8 cellular contexts compared by ENCODE assay signal in genomic region chr12:57840701-57841100, GRCh38. TPM values are rescaled to one million over a fixed set of nuclear protein-coding genes. Genes with fewer than 3 reads are reported as not detected.
DNase-seq lines count a peak whose midpoint lies in the region; ATAC-seq, FAIRE-seq and TF ChIP-seq lines count a peak whose summit lies in the region.

No MANE protein-coding gene starts in this region.

- WGBS in HepG2 (ENCODE audit: low lambda C conversion rate) = 40% methylated on average over 3 of the region's 3 CpGs
- 28% methylated on average over 3 of the region's 3 CpGs for WGBS in right lobe of liver (ENCODE audit: insufficient coverage, low coverage, low lambda C conversion rate, missing lambda C conversion rate)
- WGBS in hepatocyte (ENCODE audit: low lambda C conversion rate, missing lambda C conversion rate) = 71% methylated on average over 3 of the region's 3 CpGs

- H3K27me3 ChIP-seq in HepG2 (ENCODE audit: control insufficient read depth in 1 of 2, insufficient read depth in 2 of 2, low read length in 2 of 2) (no peaks in the 10 kb centered on the region; a peak in 1 of 5 replicates), right lobe of liver (no peaks in the 10 kb centered on the region), hepatocyte (no peaks in the 10 kb centered on the region), uterus (no peaks in the 10 kb centered on the region)

- H3K9me3 ChIP-seq in HepG2 (ENCODE audit: low read length) (no peaks in the 10 kb centered on the region), right lobe of liver (no peaks in the 10 kb centered on the region), hepatocyte (ENCODE audit: low read depth) (no peaks in the 10 kb centered on the region), uterus (no peaks in the 10 kb centered on the region)

- peaks cover 95% of the 10 kb centered on the region for H3K79me2 ChIP-seq in HepG2 (ENCODE audit: insufficient read depth, low read length)
- peaks cover 100% of the 10 kb centered on the region for H3K79me2 ChIP-seq in hepatocyte

- intact Hi-C loops in HepG2 (cut with micrococcal nuclease; ENCODE audit: unreplicated experiment) (loop anchor here (5.0 kb wide), 1 partner anchor 68 kb away; the partner anchor contains the start of genes EEF1AKMT3 and METTL1), right lobe of liver (cut with DNase I) (no loop called here), uterus (cut with DNase I; ENCODE audit: low total_unique reads) (loop anchor here (5.0 kb wide), 1 partner anchor 57 kb away; no protein-coding TSS in a partner anchor), head of caudate nucleus (cut with DNase I) (no loop called here)

- ATAC-seq in HepG2 (peak; percentile 22), right lobe of liver (no peak), HG03378 (IDR thresholded peaks at IDR 0.05; ENCODE audit: unreplicated experiment) (no peak)

- FAIRE-seq in HepG2 (lab: Jason Lieb, UNC) = peak; percentile 68

- H4K20me1 ChIP-seq in HepG2 (ENCODE audit: insufficient read depth, low read length) = peaks cover 97% of the 10 kb centered on the region
- peaks cover 99% of the 10 kb centered on the region for H4K20me1 ChIP-seq in hepatocyte (ENCODE audit: insufficient read depth, poor library complexity, severe bottlenecking)

- peaks cover 90% of the 10 kb centered on the region for H3K4me1 ChIP-seq in HepG2 (ENCODE audit: insufficient read depth, low read length)
- H3K4me1 ChIP-seq in right lobe of liver = peaks cover 2 to 87% (median 55%) of the 10 kb centered on the region in 4 donors
- H3K4me1 ChIP-seq in hepatocyte (ENCODE audit: insufficient read depth) = peaks cover 85% of the 10 kb centered on the region
- H3K4me1 ChIP-seq in uterus = peaks cover 17 to 52% of the 10 kb centered on the region in 2 donors

- CTCF ChIA-PET in HepG2 (lab: Yijun Ruan, JAX; ENCODE audit: low intra/inter-chr PET ratio, low total read pairs) = interaction anchor here (1.1 kb wide), 1 partner anchor 65 kb away, joined by 4 read pairs; no protein-coding TSS in a partner anchor

- 0 out of 6 replicates have a peak overlapping the region, but pooled peaks of 1 of the 3 experiments have one; percentile 0 for H3K4me3 ChIP-seq in HepG2 (replicated peaks in 1 of 3; ENCODE audit: insufficient read depth in 1 of 3, low read depth in 2 of 3, low read length in 3 of 3)
- H3K4me3 ChIP-seq in right lobe of liver = no peak overlapping the region
- no peak overlapping the region for H3K4me3 ChIP-seq in hepatocyte
- H3K4me3 ChIP-seq in uterus = peak overlapping the region in 1 of 2 donors; percentile 98

- no peak for TF ChIP-seq RAD21 in HepG2 (CRISPR knock-in tag; IDR thresholded peaks at IDR 0.05)

- in situ Hi-C loops in HepG2 (cut with HindIII; ENCODE audit: extremely low pct_ligation_motif_present, low pct_unique_long_range_greater_than_20kb) = loop anchor here (5.0 kb wide), 1 partner anchor 57 kb away; no protein-coding TSS in a partner anchor

- H3K9me2 ChIP-seq in hepatocyte (replicated peaks; ENCODE audit: insufficient read depth) = no peaks in the 10 kb centered on the region

- POLR2A ChIA-PET in HepG2 (lab: Yijun Ruan, JAX) = no interaction called here

- no TSS peak for BruUV-seq in HepG2 (replicated peaks; lab: Mats Ljungman, UMichigan)

- H2AFZ ChIP-seq in HepG2 (ENCODE audit: low read length) = no peak overlapping the region
- H2AFZ ChIP-seq in hepatocyte = no peak overlapping the region

- peak; percentile 73 for DNase-seq in HepG2 (ENCODE audit: low spot score)
- no peak for DNase-seq in right lobe of liver
- peak; percentile 59 for DNase-seq in hepatocyte (ENCODE audit: low spot score)
- no peak for DNase-seq in uterus
- DNase-seq in head of caudate nucleus = no peak
- DNase-seq in HCEC 1CT = no peak

- H3K9ac ChIP-seq in HepG2 (ENCODE audit: insufficient read depth, low read depth, low read length) = no peak overlapping the region

- TF ChIP-seq EP300 in HepG2 (IDR thresholded peaks at IDR 0.05; ENCODE audit: low read depth in 2 of 2, low read length in 2 of 2) = no peak
- no peak for TF ChIP-seq EP300 in HepG2 (CRISPR knock-in tag; IDR thresholded peaks at IDR 0.05; ENCODE audit: borderline replicate concordance)

- TF ChIP-seq CTCF in HepG2 (CRISPR knock-in tag; IDR thresholded peaks at IDR 0.05) (no peak), right lobe of liver (IDR thresholded peaks at IDR 0.05) (no peak), VCaP (conservative IDR thresholded peaks at IDR 0.05) (no peak), hepatocyte (IDR thresholded peaks at IDR 0.05; ENCODE audit: poor library complexity) (no peak), uterus (IDR thresholded peaks at IDR 0.05) (no peak)

- H3K36me3 ChIP-seq in HepG2 (replicated peaks in 1 of 2; ENCODE audit: control insufficient read depth in 1 of 2, insufficient read depth in 2 of 2, low read length in 2 of 2) (peaks cover 4 to 6% of the 10 kb centered on the region in 2 experiments; a peak in 3 of 5 replicates), right lobe of liver (no peaks in the 10 kb centered on the region), hepatocyte (replicated peaks; ENCODE audit: insufficient read depth, low read depth) (no peaks in the 10 kb centered on the region), uterus (no peaks in the 10 kb centered on the region)

- H3K4me2 ChIP-seq in HepG2 (ENCODE audit: low read depth, low read length) (peak overlapping the region; percentile 88), hepatocyte (peak overlapping the region; percentile 91)

- H3K27ac ChIP-seq in HepG2 (ENCODE audit: extremely low read length, insufficient read depth, low read length) (no peak overlapping the region), right lobe of liver (no peak overlapping the region), VCaP (peak overlapping the region; percentile 31; the same call in 1 of the 2 replicates), hepatocyte (peak overlapping the region; percentile 14), uterus (peak overlapping the region; percentile 10 to 96)

- TF ChIP-seq POLR2A in HepG2 (IDR thresholded peaks at IDR 0.05; ENCODE audit: insufficient read depth in 1 of 2, low read depth in 2 of 2, low read length in 2 of 2) (no peak), right lobe of liver (IDR thresholded peaks at IDR 0.05) (no peak), uterus (IDR thresholded peaks at IDR 0.05) (no peak)

RNA-seq across cellular contexts. Expression of gene CTDSP2, which starts 5.8 kb away (rescaled TPM):
- total RNA-seq in HepG2 (2016; rRNA removed; fragmentation: Illumina TruSeq; extraction: Trizol) (38.1 and 42.4 TPM in 2 replicates), right lobe of liver (10 to 100 TPM; 39.3 to 84.2 (median 64.7) TPM), hepatocyte (96.8 and 107 TPM in 2 replicates), uterus (100 to 1,000 TPM in 2 of 4 donors, 10 to 100 TPM in 2; 66.2 to 212 (median 90.9) TPM)
- total RNA-seq in HepG2 (2016; cell fraction: cytosol; rRNA removed; fragmentation: Illumina TruSeq; extraction: Trizol; ENCODE audit: low read depth) = 20.5 and 21.6 TPM in 2 replicates
- total RNA-seq in HepG2 (2016; cell fraction: insoluble cytoplasmic fraction; rRNA removed; fragmentation: Illumina TruSeq; extraction: Trizol) = 37.7 and 41.1 TPM in 2 replicates
- total RNA-seq in HepG2 (2016; cell fraction: membrane; rRNA removed; fragmentation: Illumina TruSeq; extraction: Trizol) = 60.6 and 65.1 TPM in 2 replicates
- total RNA-seq in HepG2 (2016; cell fraction: nucleus; rRNA removed; fragmentation: Illumina TruSeq; extraction: Trizol) = 35.7 and 38.6 TPM in 2 replicates
- polyA plus RNA-seq in HepG2 (2011; rRNA removed) (82.5 and 91.3 TPM in 2 replicates), hepatocyte (59.3 and 75.9 TPM in 2 replicates)
- 94.6 and 96.0 TPM in 2 replicates for polyA plus RNA-seq in HepG2 (2011; cell fraction: cytosol; rRNA removed)
- polyA plus RNA-seq in HepG2 (2011; cell fraction: nucleus; rRNA removed) = 121 and 124 TPM in 2 replicates
- polyA plus RNA-seq in HepG2 (2012) = 68.6 and 96.3 TPM in 2 replicates
- 59.2 and 67.3 TPM in 2 replicates for polyA plus RNA-seq in HepG2 (2016; cell fraction: cytosol; fragmentation: Illumina TruSeq; extraction: Trizol; ENCODE audit: low read depth)
- polyA plus RNA-seq in HepG2 (2016; cell fraction: insoluble cytoplasmic fraction; fragmentation: Illumina TruSeq; extraction: Trizol; ENCODE audit: low read depth) = 57.7 and 67.3 TPM in 2 replicates
- 88.5 and 93.3 TPM in 2 replicates for polyA plus RNA-seq in HepG2 (2016; cell fraction: membrane; fragmentation: Illumina TruSeq; extraction: Trizol; ENCODE audit: low read depth)
- 61.0 and 66.5 TPM in 2 replicates for polyA plus RNA-seq in HepG2 (2016; cell fraction: nucleus; fragmentation: Illumina TruSeq; extraction: Trizol; ENCODE audit: insufficient read depth, low read depth)
- polyA minus RNA-seq in HepG2 (2011; rRNA and poly(A)+ RNA removed; ENCODE audit: low replicate concordance) = 118 and 141 TPM in 2 replicates
- polyA minus RNA-seq in HepG2 (2011; cell fraction: cytosol; rRNA and poly(A)+ RNA removed) = 57.9 and 82.7 TPM in 2 replicates
- 88.2 and 116 TPM in 2 replicates for polyA minus RNA-seq in HepG2 (2011; cell fraction: nucleus; rRNA and poly(A)+ RNA removed)

RNA-seq across cellular contexts. Expression of gene AVIL, which starts 22.2 kb away (rescaled TPM):
- total RNA-seq in HepG2 (2016; rRNA removed; fragmentation: Illumina TruSeq; extraction: Trizol) (0.53 and 1.2 TPM in 2 replicates), right lobe of liver (1 to 10 TPM; 1.5 to 6.3 (median 5.0) TPM), hepatocyte (1.0 and 2.4 TPM in 2 replicates), uterus (10 to 100 TPM in 1 of 4 donors, 1 to 10 TPM in 2, not detected in 1; 4.4 to 21.8 (median 5.1) TPM)
- total RNA-seq in HepG2 (2016; cell fraction: cytosol; rRNA removed; fragmentation: Illumina TruSeq; extraction: Trizol; ENCODE audit: low read depth) = 0.18 and 0.30 TPM in 2 replicates
- 0.52 and 0.54 TPM in 2 replicates for total RNA-seq in HepG2 (2016; cell fraction: insoluble cytoplasmic fraction; rRNA removed; fragmentation: Illumina TruSeq; extraction: Trizol)
- 0.21 and 0.40 TPM in 2 replicates for total RNA-seq in HepG2 (2016; cell fraction: membrane; rRNA removed; fragmentation: Illumina TruSeq; extraction: Trizol)
- 0.44 and 0.59 TPM in 2 replicates for total RNA-seq in HepG2 (2016; cell fraction: nucleus; rRNA removed; fragmentation: Illumina TruSeq; extraction: Trizol)
- polyA plus RNA-seq in HepG2 (2011; rRNA removed) (1.4 and 2.0 TPM in 2 replicates), hepatocyte (0.93 and 1.3 TPM in 2 replicates)
- 0.56 and 0.60 TPM in 2 replicates for polyA plus RNA-seq in HepG2 (2011; cell fraction: cytosol; rRNA removed)
- 3.6 and 16.3 TPM in 2 replicates for polyA plus RNA-seq in HepG2 (2011; cell fraction: nucleus; rRNA removed)
- 1.6 and 2.2 TPM in 2 replicates for polyA plus RNA-seq in HepG2 (2012)
- 0.09 TPM in 1 of 2 replicates, not detected in the other for polyA plus RNA-seq in HepG2 (2016; cell fraction: cytosol; fragmentation: Illumina TruSeq; extraction: Trizol; ENCODE audit: low read depth)
- 0.40 and 0.47 TPM in 2 replicates for polyA plus RNA-seq in HepG2 (2016; cell fraction: insoluble cytoplasmic fraction; fragmentation: Illumina TruSeq; extraction: Trizol; ENCODE audit: low read depth)
- 0.12 and 0.19 TPM in 2 replicates for polyA plus RNA-seq in HepG2 (2016; cell fraction: membrane; fragmentation: Illumina TruSeq; extraction: Trizol; ENCODE audit: low read depth)
- 1.2 and 1.8 TPM in 2 replicates for polyA plus RNA-seq in HepG2 (2016; cell fraction: nucleus; fragmentation: Illumina TruSeq; extraction: Trizol; ENCODE audit: insufficient read depth, low read depth)
- polyA minus RNA-seq in HepG2 (2011; rRNA and poly(A)+ RNA removed; ENCODE audit: low replicate concordance) = 0.54 and 2.1 TPM in 2 replicates
- 0.70 and 1.2 TPM in 2 replicates for polyA minus RNA-seq in HepG2 (2011; cell fraction: cytosol; rRNA and poly(A)+ RNA removed)
- polyA minus RNA-seq in HepG2 (2011; cell fraction: nucleus; rRNA and poly(A)+ RNA removed) = 3.6 and 3.7 TPM in 2 replicates

RNA-seq across cellular contexts. Expression of gene TSFM, which starts 58.1 kb away (rescaled TPM):
- 68.3 and 89.7 TPM in 2 replicates for total RNA-seq in HepG2 (2016; rRNA removed; fragmentation: Illumina TruSeq; extraction: Trizol)
- total RNA-seq in HepG2 (2016; cell fraction: cytosol; rRNA removed; fragmentation: Illumina TruSeq; extraction: Trizol; ENCODE audit: low read depth) = 3.6 and 5.5 TPM in 2 replicates
- 68.1 and 86.4 TPM in 2 replicates for total RNA-seq in HepG2 (2016; cell fraction: insoluble cytoplasmic fraction; rRNA removed; fragmentation: Illumina TruSeq; extraction: Trizol)
- 11.5 and 12.6 TPM in 2 replicates for total RNA-seq in HepG2 (2016; cell fraction: membrane; rRNA removed; fragmentation: Illumina TruSeq; extraction: Trizol)
- 22.8 and 27.6 TPM in 2 replicates for total RNA-seq in HepG2 (2016; cell fraction: nucleus; rRNA removed; fragmentation: Illumina TruSeq; extraction: Trizol)
- polyA plus RNA-seq in HepG2 (2011; rRNA removed) = 24.0 and 29.8 TPM in 2 replicates
- 23.1 and 23.8 TPM in 2 replicates for polyA plus RNA-seq in HepG2 (2011; cell fraction: cytosol; rRNA removed)
- polyA plus RNA-seq in HepG2 (2011; cell fraction: nucleus; rRNA removed) = 7.3 and 7.5 TPM in 2 replicates
- polyA plus RNA-seq in HepG2 (2012) = 31.2 and 34.6 TPM in 2 replicates
- 5.3 and 5.4 TPM in 2 replicates for polyA plus RNA-seq in HepG2 (2016; cell fraction: cytosol; fragmentation: Illumina TruSeq; extraction: Trizol; ENCODE audit: low read depth)
- polyA plus RNA-seq in HepG2 (2016; cell fraction: insoluble cytoplasmic fraction; fragmentation: Illumina TruSeq; extraction: Trizol; ENCODE audit: low read depth) = 85.2 and 97.5 TPM in 2 replicates
- 10.7 TPM in 2 replicates for polyA plus RNA-seq in HepG2 (2016; cell fraction: membrane; fragmentation: Illumina TruSeq; extraction: Trizol; ENCODE audit: low read depth)
- polyA plus RNA-seq in HepG2 (2016; cell fraction: nucleus; fragmentation: Illumina TruSeq; extraction: Trizol; ENCODE audit: insufficient read depth, low read depth) = 48.3 and 48.4 TPM in 2 replicates
- 8.7 and 16.9 TPM in 2 replicates for polyA minus RNA-seq in HepG2 (2011; rRNA and poly(A)+ RNA removed; ENCODE audit: low replicate concordance)
- 6.6 and 10.7 TPM in 2 replicates for polyA minus RNA-seq in HepG2 (2011; cell fraction: cytosol; rRNA and poly(A)+ RNA removed)
- 9.7 and 11.1 TPM in 2 replicates for polyA minus RNA-seq in HepG2 (2011; cell fraction: nucleus; rRNA and poly(A)+ RNA removed)
- 10 to 100 TPM; 25.6 to 40.2 (median 30.9) TPM for total RNA-seq in right lobe of liver
- total RNA-seq in hepatocyte = 15.7 and 25.9 TPM in 2 replicates
- 38.9 and 46.8 TPM in 2 replicates for polyA plus RNA-seq in hepatocyte
- 10 to 100 TPM in 3 of 4 donors, 1 to 10 TPM in 1; 8.2 to 22.3 (median 16.7) TPM for total RNA-seq in uterus

Comparison
In these comparisons a context has a peak if more than half of its experiments do, and no peak if none do; other contexts are left out.
1. DNase-seq: peak in HepG2 (single experiment) and hepatocyte (single experiment); none in right lobe of liver (0 of 3), uterus (0 of 2), head of caudate nucleus (0 of 42) and HCEC 1CT (single experiment).
2. intact Hi-C loops: an anchor here in HepG2 (5.0 kb wide) and uterus (5.0 kb wide); none called in right lobe of liver and head of caudate nucleus.
3. H3K27ac ChIP-seq: peak in VCaP (single experiment), hepatocyte (single experiment) and uterus (2 of 2); none in HepG2 (single experiment) and right lobe of liver (0 of 3).